17 cellular contexts compared by ENCODE assay signal in the genomic region with DNA sequence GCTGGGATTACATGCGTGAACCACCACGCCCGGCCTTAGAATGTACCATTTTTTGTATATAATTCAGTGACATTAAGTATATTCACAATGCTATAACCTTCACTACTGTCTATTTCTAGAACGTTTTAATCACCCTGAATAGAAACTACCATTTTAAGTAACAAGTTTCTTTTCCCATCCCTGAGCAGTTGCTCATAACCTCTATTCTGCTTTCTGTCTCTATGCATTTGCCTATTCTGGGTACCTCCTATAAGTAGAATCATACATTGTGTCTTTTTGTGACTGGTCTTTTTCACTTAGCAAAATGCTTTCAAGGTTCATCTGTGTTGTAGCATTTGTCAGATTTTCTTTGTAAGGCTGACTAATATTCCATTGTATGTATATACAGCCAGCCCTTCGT. TPM values are rescaled to one million over a fixed set of nuclear protein-coding genes. Genes with fewer than 3 reads are reported as not detected.
DNase-seq lines count a peak whose midpoint lies in the region; ATAC-seq and TF ChIP-seq lines count a peak whose summit lies in the region.
"Had no signal": no experiment of that assay in that cellular context is flagged by ENCODE, and none has a peak within 500 bp of the region (broad histone marks: within the 10 kb centered on the region; RNA-seq: fewer than 3 reads in every experiment).

No MANE protein-coding gene starts in this region.

- H3K9me3 Mint-ChIP-seq in activated CD4-positive, alpha-beta memory T cell treated with anti-CD3 and anti-CD28 coated beads for 36 hours, result no peaks in the 10 kb centered on the region
- H3K9me3 Mint-ChIP-seq in activated CD4-positive, alpha-beta memory T cell treated with anti-CD3 and anti-CD28 coated beads, Interleukin-2, amount 10 ng/mL, durations not matched to agents 7 days and 5 days, result no peaks in the 10 kb centered on the region
- H3K9me3 Mint-ChIP-seq in nephron progenitor cell (no peaks in the 10 kb centered on the region), neural progenitor cell (no peaks in the 10 kb centered on the region)
- H3K9me3 Mint-ChIP-seq: HFFc6 had no signal

- H3F3A ChIP-seq in neural progenitor cell (ENCODE audit: low read depth), result peaks cover 6% of the 10 kb centered on the region

- H3K27ac ChIP-seq in neural progenitor cell, result no peak overlapping the region
- H3K27ac ChIP-seq: BLaER1 had no signal

- H3K4me3 ChIP-seq in neural progenitor cell, result no peak overlapping the region
- H3K4me3 ChIP-seq: BLaER1, MG63 had no signal

- H3K4me1 ChIP-seq in neural progenitor cell, result no peaks in the 10 kb centered on the region
- H3K4me1 ChIP-seq: BLaER1 had no signal

- no peak overlapping the region for H3K4me3 Mint-ChIP-seq in activated CD4-positive, alpha-beta memory T cell treated with anti-CD3 and anti-CD28 coated beads for 36 hours
- no peak overlapping the region for H3K4me3 Mint-ChIP-seq in activated CD4-positive, alpha-beta memory T cell treated with anti-CD3 and anti-CD28 coated beads, Interleukin-2, amount 10 ng/mL, durations not matched to agents 7 days and 5 days
- H3K4me3 Mint-ChIP-seq in nephron progenitor cell (no peak overlapping the region), neural progenitor cell (no peak overlapping the region)
- H3K4me3 Mint-ChIP-seq: HFFc6 had no signal

- H3K27me3 ChIP-seq in neural progenitor cell, result no peaks in the 10 kb centered on the region
- H3K27me3 ChIP-seq: BLaER1, MG63 had no signal

- H3K9me3 ChIP-seq in neural progenitor cell (ENCODE audit: low read depth), result no peaks in the 10 kb centered on the region
- H3K9me3 ChIP-seq: BLaER1, MG63 had no signal

- H4K20me1 ChIP-seq in neural progenitor cell (ENCODE audit: low read depth), result peaks cover 6% of the 10 kb centered on the region

- no peaks in the 10 kb centered on the region for H3K27me3 Mint-ChIP-seq in activated CD4-positive, alpha-beta memory T cell treated with anti-CD3 and anti-CD28 coated beads for 36 hours
- H3K27me3 Mint-ChIP-seq in activated CD4-positive, alpha-beta memory T cell treated with anti-CD3 and anti-CD28 coated beads, Interleukin-2, amount 10 ng/mL, durations not matched to agents 7 days and 5 days, result no peaks in the 10 kb centered on the region
- H3K27me3 Mint-ChIP-seq in nephron progenitor cell (ENCODE audit: low read depth, poor library complexity) (no peaks in the 10 kb centered on the region), neural progenitor cell (ENCODE audit: insufficient read depth, low read depth) (peaks cover 2% of the 10 kb centered on the region)

- H3K4me1 Mint-ChIP-seq in activated CD4-positive, alpha-beta memory T cell treated with anti-CD3 and anti-CD28 coated beads for 36 hours (ENCODE audit: low read depth), result peaks cover 11% of the 10 kb centered on the region
- peaks cover under 1% of the 10 kb centered on the region for H3K4me1 Mint-ChIP-seq in activated CD4-positive, alpha-beta memory T cell treated with anti-CD3 and anti-CD28 coated beads, Interleukin-2, amount 10 ng/mL, durations not matched to agents 7 days and 5 days
- H3K4me1 Mint-ChIP-seq in nephron progenitor cell (no peaks in the 10 kb centered on the region), neural progenitor cell (no peaks in the 10 kb centered on the region)

- TF ChIP-seq CTCF in nephron progenitor cell (IDR thresholded peaks at IDR 0.05) (no peak), neural progenitor cell (IDR thresholded peaks at IDR 0.05) (no peak)

- intact Hi-C loops in activated CD4-positive, alpha-beta memory T cell treated with anti-CD3 and anti-CD28 coated beads for 36 hours (cut with micrococcal nuclease), result no loop called here

- no peak for DNase-seq in activated CD4-positive, alpha-beta memory T cell treated with anti-CD3 and anti-CD28 coated beads for 36 hours
- no peak for DNase-seq in activated CD4-positive, alpha-beta memory T cell treated with anti-CD3 and anti-CD28 coated beads, Interleukin-2, amount 10 ng/mL, durations not matched to agents 7 days and 5 days
- DNase-seq in nephron progenitor cell (no peak), neural progenitor cell (ENCODE audit: low spot score) (no peak), SKM-1 treated with dmso at 0.1 percent for 144 hours (lab: John Stamatoyannopoulos, UW; ENCODE audit: unreplicated experiment) (no peak)
- DNase-seq: GDM1, HFFc6, MG63, NCI-H1105 treated with DMSO at 0.1 percent for 48 hours, NCI-H1694 treated with DMSO at 0.1 percent for 48 hours, NCI-H226, NCI-H526 treated with DMSO at 0.1 percent for 48 hours, SHP77 treated with DMSO at 0.1 percent for 48 hours had no signal

- no peak overlapping the region for H3K9ac ChIP-seq in neural progenitor cell
- H3K9ac ChIP-seq: BLaER1 had no signal

- no peaks in the 10 kb centered on the region for H3K79me2 ChIP-seq in neural progenitor cell (ENCODE audit: low read depth)

- H3K36me3 ChIP-seq in neural progenitor cell, result peaks cover 11% of the 10 kb centered on the region

- CTCF ChIA-PET in activated CD4-positive, alpha-beta memory T cell treated with anti-CD3 and anti-CD28 coated beads for 36 hours (lab: Charles Lee), result no interaction called here
- CTCF ChIA-PET in activated CD4-positive, alpha-beta memory T cell treated with anti-CD3 and anti-CD28 coated beads, Interleukin-2, amount 10 ng/mL, durations not matched to agents 7 days and 5 days (lab: Charles Lee), result no interaction called here

- H3K4me2 ChIP-seq in neural progenitor cell, result no peak overlapping the region
- H3K4me2 ChIP-seq: BLaER1 had no signal

- H2AFZ ChIP-seq in neural progenitor cell (replicated peaks), result no peak overlapping the region

- ATAC-seq in GM18867 (IDR thresholded peaks at IDR 0.05; ENCODE audit: unreplicated experiment) (peak; percentile 51), HG02852 (IDR thresholded peaks at IDR 0.05; ENCODE audit: unreplicated experiment) (peak; percentile 85)
- ATAC-seq: SK-N-SH treated with all-trans-retinoic acid at 6 μM for 48 hours had no signal

- POLR2A ChIA-PET in activated CD4-positive, alpha-beta memory T cell treated with anti-CD3 and anti-CD28 coated beads for 36 hours (lab: Charles Lee), result no interaction called here
- POLR2A ChIA-PET in activated CD4-positive, alpha-beta memory T cell treated with anti-CD3 and anti-CD28 coated beads, Interleukin-2, amount 10 ng/mL, durations not matched to agents 7 days and 5 days (lab: Charles Lee), result no interaction called here

- peak overlapping the region; percentile 1 for H3K27ac Mint-ChIP-seq in activated CD4-positive, alpha-beta memory T cell treated with anti-CD3 and anti-CD28 coated beads for 36 hours
- no peak overlapping the region for H3K27ac Mint-ChIP-seq in activated CD4-positive, alpha-beta memory T cell treated with anti-CD3 and anti-CD28 coated beads, Interleukin-2, amount 10 ng/mL, durations not matched to agents 7 days and 5 days
- peak overlapping the region; percentile 17 for H3K27ac Mint-ChIP-seq in nephron progenitor cell
- H3K27ac Mint-ChIP-seq in neural progenitor cell, result no peak overlapping the region
- H3K27ac Mint-ChIP-seq: HFFc6 had no signal

- peaks cover 31% of the 10 kb centered on the region for H3K36me3 Mint-ChIP-seq in activated CD4-positive, alpha-beta memory T cell treated with anti-CD3 and anti-CD28 coated beads for 36 hours
- H3K36me3 Mint-ChIP-seq in activated CD4-positive, alpha-beta memory T cell treated with anti-CD3 and anti-CD28 coated beads, Interleukin-2, amount 10 ng/mL, durations not matched to agents 7 days and 5 days (ENCODE audit: low read depth), result peaks cover 67% of the 10 kb centered on the region
- peaks cover 75% of the 10 kb centered on the region for H3K36me3 Mint-ChIP-seq in nephron progenitor cell (ENCODE audit: low read depth)
- H3K36me3 Mint-ChIP-seq in neural progenitor cell, result peaks cover 36% of the 10 kb centered on the region

RNA-seq across cellular contexts. Expression of a gene that starts 39.9 kb away (rescaled TPM):
- total RNA-seq in activated CD4-positive, alpha-beta memory T cell treated with anti-CD3 and anti-CD28 coated beads for 36 hours, result 10 to 100 TPM; 67.4 to 68.0 TPM
- 10 to 100 TPM; 51.8 to 56.7 TPM for total RNA-seq in activated CD4-positive, alpha-beta memory T cell treated with anti-CD3 and anti-CD28 coated beads, Interleukin-2, amount 10 ng/mL, durations not matched to agents 7 days and 5 days
- total RNA-seq in neural progenitor cell (ENCODE audit: low replicate concordance), result 54.9 and 79.1 TPM in 2 replicates

RNA-seq across cellular contexts. Expression of a gene that starts 47.3 kb away (rescaled TPM):
- 10 to 100 TPM; 21.9 to 25.2 TPM for total RNA-seq in activated CD4-positive, alpha-beta memory T cell treated with anti-CD3 and anti-CD28 coated beads for 36 hours
- total RNA-seq in activated CD4-positive, alpha-beta memory T cell treated with anti-CD3 and anti-CD28 coated beads, Interleukin-2, amount 10 ng/mL, durations not matched to agents 7 days and 5 days, result 10 to 100 TPM; 32.3 to 32.5 TPM
- 46.5 and 53.3 TPM in 2 replicates for total RNA-seq in neural progenitor cell (ENCODE audit: low replicate concordance)

Comparison
In these comparisons a context has a peak if more than half of its experiments do, and no peak if none do; other contexts are left out.
1. H3K27ac Mint-ChIP-seq: peak in activated CD4-positive, alpha-beta memory T cell treated with anti-CD3 and anti-CD28 coated beads for 36 hours (single experiment) and nephron progenitor cell (single experiment); none in activated CD4-positive, alpha-beta memory T cell treated with anti-CD3 and anti-CD28 coated beads, Interleukin-2, amount 10 ng/mL, durations not matched to agents 7 days and 5 days (single experiment) and neural progenitor cell (single experiment).